ENCODE assay signal across 8 cellular contexts in genomic region chr10:51074238-51075028, GRCh38. TPM values are rescaled to one million over a fixed set of nuclear protein-coding genes. Genes with fewer than 3 reads are reported as not detected.
DNase-seq lines count a peak whose midpoint lies in the region; ATAC-seq and TF ChIP-seq lines count a peak whose summit lies in the region.

PRKG1 (plus strand) TSS chr10:51074487.

- no peaks in the 10 kb centered on the region for H3K4me1 Mint-ChIP-seq in activated T-helper 1 cell treated with anti-CD3 and anti-CD28 coated beads, Interleukin-12 subunit alpha, Interleukin-12 subunit beta, Interleukin-2, Interleukin-4 antibody, amounts not matched to agents 30 ng/mL and 10 ng/mL and 1 ng/mL, durations not matched to agents 14 hours and 24 hours and 36 hours (ENCODE audit: low read depth)
- H3K4me1 Mint-ChIP-seq in naive thymus-derived CD8-positive, alpha-beta T cell, result peaks cover 6 to 19% (median 14%) of the 10 kb centered on the region in 4 donors

- in situ Hi-C loops in G401 (cut with HindIII; ENCODE audit: low sequenced_read_pairs) (no loop called here), KBM-7 (cut with MboI; ENCODE audit: low pct_unique_long_range_greater_than_20kb, low sequenced_read_pairs) (no loop called here)

- H3K27me3 ChIP-seq in gastroesophageal sphincter (no peaks in the 10 kb centered on the region), vagina (no peaks in the 10 kb centered on the region)

- no peak for TF ChIP-seq CTCF in gastroesophageal sphincter (IDR thresholded peaks at IDR 0.05)
- TF ChIP-seq CTCF in vagina (IDR thresholded peaks at IDR 0.05), result no peak

- H3K4me1 ChIP-seq in gastroesophageal sphincter (peaks cover 0 to 27% (median 0%) of the 10 kb centered on the region in 3 donors), vagina (peaks cover 7% of the 10 kb centered on the region)

- peak; percentile 16 to 23 for TF ChIP-seq POLR2A in gastroesophageal sphincter (IDR thresholded peaks at IDR 0.05)
- TF ChIP-seq POLR2A in vagina (IDR thresholded peaks at IDR 0.05), result peak in 1 of 2 donors; percentile 19

- ATAC-seq in gastroesophageal sphincter (peak; percentile 89), HG02885 (IDR thresholded peaks at IDR 0.05; ENCODE audit: poor library complexity, unreplicated experiment) (no peak), HG03139 (IDR thresholded peaks at IDR 0.05; ENCODE audit: unreplicated experiment) (no peak)
- ATAC-seq in naive thymus-derived CD8-positive, alpha-beta T cell, result no peak

- intact Hi-C loops in activated T-helper 1 cell treated with anti-CD3 and anti-CD28 coated beads, Interleukin-12 subunit alpha, Interleukin-12 subunit beta, Interleukin-2, Interleukin-4 antibody, amounts not matched to agents 30 ng/mL and 10 ng/mL and 1 ng/mL, durations not matched to agents 14 hours and 24 hours and 36 hours (cut with micrococcal nuclease), result no loop called here
- intact Hi-C loops in vagina (cut with DNase I), result no loop called here

- H3K4me3 Mint-ChIP-seq in activated T-helper 1 cell treated with anti-CD3 and anti-CD28 coated beads, Interleukin-12 subunit alpha, Interleukin-12 subunit beta, Interleukin-2, Interleukin-4 antibody, amounts not matched to agents 30 ng/mL and 10 ng/mL and 1 ng/mL, durations not matched to agents 14 hours and 24 hours and 36 hours, result peak within 1 kb of the TSS; percentile 60
- H3K4me3 Mint-ChIP-seq in naive thymus-derived CD8-positive, alpha-beta T cell, result peak within 1 kb of the TSS; percentile 31 to 77 (median 67)

- H3K36me3 Mint-ChIP-seq in activated T-helper 1 cell treated with anti-CD3 and anti-CD28 coated beads, Interleukin-12 subunit alpha, Interleukin-12 subunit beta, Interleukin-2, Interleukin-4 antibody, amounts not matched to agents 30 ng/mL and 10 ng/mL and 1 ng/mL, durations not matched to agents 14 hours and 24 hours and 36 hours (ENCODE audit: low read depth), result no peaks in the 10 kb centered on the region
- peaks cover 0 to 1% (median 0%) of the 10 kb centered on the region in 3 donors for H3K36me3 Mint-ChIP-seq in naive thymus-derived CD8-positive, alpha-beta T cell

- DNase-seq in G401 (ENCODE audit: low spot score) (peak; percentile 38), KBM-7 (peak; percentile 28), vagina (ENCODE audit: extremely low spot score in 2 of 2) (peak in 1 of 2 donors; percentile 91)
- DNase-seq in activated T-helper 1 cell treated with anti-CD3 and anti-CD28 coated beads, Interleukin-12 subunit alpha, Interleukin-12 subunit beta, Interleukin-2, Interleukin-4 antibody, amounts not matched to agents 30 ng/mL and 10 ng/mL and 1 ng/mL, durations not matched to agents 14 hours and 24 hours and 36 hours (ENCODE audit: low spot score), result no peak
- no peak for DNase-seq in naive thymus-derived CD8-positive, alpha-beta T cell

- peak within 1 kb of the TSS; percentile 74 to 94 (median 94) for H3K27ac ChIP-seq in gastroesophageal sphincter
- peak within 1 kb of the TSS; percentile 91 for H3K27ac ChIP-seq in vagina

- TF ChIP-seq EP300 in gastroesophageal sphincter (IDR thresholded peaks at IDR 0.05), result no peak

- H3K9me3 ChIP-seq in gastroesophageal sphincter, result no peaks in the 10 kb centered on the region
- no peaks in the 10 kb centered on the region for H3K9me3 ChIP-seq in vagina

- 0% methylated on average over 2 to 7 of the region's 59 CpGs for WGBS in gastroesophageal sphincter (ENCODE audit: low coverage in 1 of 2), 2 donors

- no peak within 1 kb of the TSS for H3K27ac Mint-ChIP-seq in activated T-helper 1 cell treated with anti-CD3 and anti-CD28 coated beads, Interleukin-12 subunit alpha, Interleukin-12 subunit beta, Interleukin-2, Interleukin-4 antibody, amounts not matched to agents 30 ng/mL and 10 ng/mL and 1 ng/mL, durations not matched to agents 14 hours and 24 hours and 36 hours
- H3K27ac Mint-ChIP-seq in naive thymus-derived CD8-positive, alpha-beta T cell, result peak within 1 kb of the TSS in 2 of 10 donors; percentile 10 to 69

- H3K9me3 Mint-ChIP-seq in activated T-helper 1 cell treated with anti-CD3 and anti-CD28 coated beads, Interleukin-12 subunit alpha, Interleukin-12 subunit beta, Interleukin-2, Interleukin-4 antibody, amounts not matched to agents 30 ng/mL and 10 ng/mL and 1 ng/mL, durations not matched to agents 14 hours and 24 hours and 36 hours, result no peaks in the 10 kb centered on the region
- peaks cover 0 to 6% (median 0%) of the 10 kb centered on the region in 9 donors for H3K9me3 Mint-ChIP-seq in naive thymus-derived CD8-positive, alpha-beta T cell

- H3K4me3 ChIP-seq in gastroesophageal sphincter, result peak within 1 kb of the TSS; percentile 75 to 76
- H3K4me3 ChIP-seq in vagina, result peak within 1 kb of the TSS; percentile 60 to 76

- peaks cover 42% of the 10 kb centered on the region for H3K27me3 Mint-ChIP-seq in activated T-helper 1 cell treated with anti-CD3 and anti-CD28 coated beads, Interleukin-12 subunit alpha, Interleukin-12 subunit beta, Interleukin-2, Interleukin-4 antibody, amounts not matched to agents 30 ng/mL and 10 ng/mL and 1 ng/mL, durations not matched to agents 14 hours and 24 hours and 36 hours (ENCODE audit: insufficient read depth)
- H3K27me3 Mint-ChIP-seq in naive thymus-derived CD8-positive, alpha-beta T cell, result peaks cover 23 to 68% (median 43%) of the 10 kb centered on the region in 5 donors

- POLR2A ChIA-PET in naive thymus-derived CD8-positive, alpha-beta T cell (lab: Charles Lee), result no interaction called here

- H3K36me3 ChIP-seq in gastroesophageal sphincter (no peaks in the 10 kb centered on the region), vagina (no peaks in the 10 kb centered on the region)

RNA-seq across cellular contexts. Expression of gene PRKG1, which starts in this region (rescaled TPM):
- total RNA-seq in G401 (2014; rRNA removed; shearing (Covaris generic)), result 68.3 and 136 TPM in 2 replicates
- not detected in 2 replicates for total RNA-seq in activated T-helper 1 cell treated with anti-CD3 and anti-CD28 coated beads, Interleukin-12 subunit alpha, Interleukin-12 subunit beta, Interleukin-2, Interleukin-4 antibody, amounts not matched to agents 30 ng/mL and 10 ng/mL and 1 ng/mL, durations not matched to agents 14 hours and 24 hours and 36 hours
- total RNA-seq in gastroesophageal sphincter (10 to 100 TPM; 27.5 to 73.2 (median 39.2) TPM), vagina (17.9 TPM)
- not detected for total RNA-seq in naive thymus-derived CD8-positive, alpha-beta T cell
- polyA plus RNA-seq in naive thymus-derived CD8-positive, alpha-beta T cell, result not detected

Comparison
In these comparisons a context has a peak if more than half of its experiments do, and no peak if none do; other contexts are left out.
1. RNA of gene PRKG1 (total RNA-seq): 68.3 to 136 TPM in G401, 27.5 to 73.2 TPM in gastroesophageal sphincter and 17.9 TPM in vagina (single experiment); not detected in naive thymus-derived CD8-positive, alpha-beta T cell and not detected in activated T-helper 1 cell treated with anti-CD3 and anti-CD28 coated beads, Interleukin-12 subunit alpha, Interleukin-12 subunit beta, Interleukin-2, Interleukin-4 antibody, amounts not matched to agents 30 ng/mL and 10 ng/mL and 1 ng/mL, durations not matched to agents 14 hours and 24 hours and 36 hours; every median in the first group is over 10 times any median in the second.
2. DNase-seq: peak in G401 (single experiment) and KBM-7 (single experiment); none in activated T-helper 1 cell treated with anti-CD3 and anti-CD28 coated beads, Interleukin-12 subunit alpha, Interleukin-12 subunit beta, Interleukin-2, Interleukin-4 antibody, amounts not matched to agents 30 ng/mL and 10 ng/mL and 1 ng/mL, durations not matched to agents 14 hours and 24 hours and 36 hours (single experiment) and naive thymus-derived CD8-positive, alpha-beta T cell (0 of 10).